ENCODE assay signal across 8 cellular contexts in the genomic region with DNA sequence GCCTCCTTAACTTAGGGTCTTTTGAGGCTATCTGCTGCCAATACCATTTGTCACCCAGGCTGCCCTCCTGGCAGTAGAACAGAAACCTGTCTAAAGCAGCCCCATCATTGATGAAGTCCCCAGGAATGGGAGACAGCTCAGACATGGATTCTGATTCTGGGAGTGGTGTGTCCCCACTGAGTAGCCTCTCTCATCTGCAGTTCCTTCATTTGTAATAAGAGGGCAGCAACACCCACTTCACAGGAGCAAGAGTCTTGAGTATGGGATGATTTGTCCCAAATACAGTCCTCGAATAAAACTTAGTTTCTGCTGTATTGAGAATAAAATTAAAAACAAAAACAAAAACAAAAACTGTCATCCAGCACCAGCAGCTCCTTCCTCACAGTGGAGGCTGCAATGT.
A peak's percentile ranks its signal among the peaks of the same experiment; 100 is the strongest.
DNase-seq lines count a peak whose midpoint lies in the region; ATAC-seq, FAIRE-seq and TF ChIP-seq lines count a peak whose summit lies in the region.

No MANE protein-coding gene starts in this region.

- ATAC-seq in pancreas (peak in 3 of 4 donors; percentile 74 to 84 (median 81)), GM18511 (IDR thresholded peaks at IDR 0.05; ENCODE audit: unreplicated experiment) (no peak), HG03442 (IDR thresholded peaks at IDR 0.05; ENCODE audit: unreplicated experiment) (no peak), GM18870 (IDR thresholded peaks at IDR 0.05; ENCODE audit: unreplicated experiment) (no peak)

- H3K27me3 ChIP-seq in pancreas, result no peaks in the 10 kb centered on the region

- no peak overlapping the region for H3K4me3 ChIP-seq in pancreas

- H3K27ac ChIP-seq in pancreas, result no peak overlapping the region

- H3K9me3 ChIP-seq in pancreas, result no peaks in the 10 kb centered on the region

- no peaks in the 10 kb centered on the region for H3K4me1 ChIP-seq in pancreas

- WGBS in pancreas, 2 donors, result 21 to 23% methylated on average over 1 of the region's 1 CpG

- no peaks in the 10 kb centered on the region for H3K36me3 ChIP-seq in pancreas

- peak; percentile 55 for DNase-seq in DMS 273 (lab: John Stamatoyannopoulos, UW; ENCODE audit: unreplicated experiment)
- no peak for DNase-seq in DMS 273 treated with DMSO at 0.1 percent for 48 hours (lab: John Stamatoyannopoulos, UW)
- peak; percentile 27 for DNase-seq in NCI-H1092 (lab: John Stamatoyannopoulos, UW)
- DNase-seq in cerebellar cortex (ENCODE audit: low spot score), result peak; percentile 73
- DNase-seq in pancreas, result peak in 2 of 6 donors; percentile 3 to 16

- no peak for FAIRE-seq in pancreas (lab: Jason Lieb, UNC)

- TF ChIP-seq CTCF in pancreas (IDR thresholded peaks at IDR 0.05), result peak in 3 of 4 donors; percentile 20 to 29 (median 25)

- intact Hi-C loops in pancreas (cut with DNase I), result loop anchor here in 1 of 3 donors (10.0 kb wide), 1 partner anchor 168 kb away; the partner anchor contains the start of gene ASTN2

Comparison
In these comparisons a context has a peak if more than half of its experiments do, and no peak if none do; other contexts are left out.
1. ATAC-seq: peak in pancreas (3 of 4); none in GM18511 (single experiment), HG03442 (single experiment) and GM18870 (single experiment).